Comparison of ENCODE assay signal across 9 cellular contexts in the genomic region with DNA sequence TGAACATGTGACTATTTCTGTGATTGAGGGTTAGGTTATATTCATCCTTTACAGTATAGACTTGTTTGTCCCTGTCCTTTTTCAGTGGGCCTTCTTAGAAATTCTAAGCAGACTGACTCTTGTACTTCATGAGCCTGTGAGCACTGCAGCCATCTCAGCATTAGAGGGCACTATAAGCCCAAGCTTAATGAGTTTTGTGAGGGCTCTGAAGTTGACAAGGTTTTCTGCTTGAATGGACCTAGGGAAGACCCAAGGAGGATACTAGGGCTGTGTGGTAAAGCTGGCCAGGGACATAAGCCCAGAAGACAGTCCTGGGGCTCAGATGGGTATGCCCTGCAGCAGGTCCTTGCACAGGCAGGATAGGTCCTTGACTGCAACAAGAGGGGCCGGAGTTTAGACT.
A peak's percentile ranks its signal among the peaks of the same experiment; 100 is the strongest.
DNase-seq lines count a peak whose midpoint lies in the region; ATAC-seq and TF ChIP-seq lines count a peak whose summit lies in the region.
"Had no signal": no experiment of that assay in that cellular context is flagged by ENCODE, and none has a peak within 500 bp of the region (broad histone marks: within the 10 kb centered on the region; RNA-seq: fewer than 3 reads in every experiment).

No MANE protein-coding gene starts in this region.

- H3K4me1 ChIP-seq in ascending aorta (no peaks in the 10 kb centered on the region), right cardiac atrium (ENCODE audit: control insufficient read depth, insufficient read depth, low read length) (no peaks in the 10 kb centered on the region)

- H3K27ac ChIP-seq in ascending aorta (no peak overlapping the region), right cardiac atrium (ENCODE audit: low read length) (no peak overlapping the region)

- TF ChIP-seq CTCF in GM10266 (IDR thresholded peaks at IDR 0.05; ENCODE audit: control insufficient read depth, insufficient read depth, low read depth, missing control alignments) (peak; percentile 9), kidney epithelial cell (IDR thresholded peaks at IDR 0.05; ENCODE audit: insufficient read depth, low read length, poor library complexity, severe bottlenecking) (peak; percentile 21), ascending aorta (IDR thresholded peaks at IDR 0.05) (no peak)

- peak; percentile 6 for DNase-seq in GM10266 (ENCODE audit: extremely low spot score)
- peak; percentile 52 for DNase-seq in RPMI8226
- no peak for DNase-seq in kidney epithelial cell (ENCODE audit: low read depth)
- DNase-seq in ascending aorta (ENCODE audit: low spot score in 2 of 2): no peak
- DNase-seq in KG1 (lab: John Stamatoyannopoulos, UW): no peak
- no peak for DNase-seq in right cardiac atrium
- DNase-seq: activated naive CD8-positive, alpha-beta T cell treated with anti-CD3 and anti-CD28 coated beads, Interleukin-2, amount 50 U/mL, for 24 hours; NCI-H2107 had no signal

- H3K4me3 ChIP-seq in kidney epithelial cell (ENCODE audit: low read depth, low read length) (no peak overlapping the region), ascending aorta (no peak overlapping the region), right cardiac atrium (ENCODE audit: low read length) (no peak overlapping the region)

- WGBS in right cardiac atrium: 86% methylated on average over 1 of the region's 1 CpG

- no peaks in the 10 kb centered on the region for H3K9me3 ChIP-seq in ascending aorta
- no peaks in the 10 kb centered on the region for H3K9me3 ChIP-seq in right cardiac atrium (ENCODE audit: control insufficient read depth, low read length)

- no peaks in the 10 kb centered on the region for H3K27me3 ChIP-seq in kidney epithelial cell (ENCODE audit: control insufficient read depth, insufficient read depth, low read length)
- no peaks in the 10 kb centered on the region for H3K27me3 ChIP-seq in ascending aorta
- H3K27me3 ChIP-seq in right cardiac atrium (ENCODE audit: control insufficient read depth, insufficient read depth): no peaks in the 10 kb centered on the region

- H3K36me3 ChIP-seq in kidney epithelial cell (ENCODE audit: control insufficient read depth, insufficient read depth, low read length): no peaks in the 10 kb centered on the region
- H3K36me3 ChIP-seq in ascending aorta: no peaks in the 10 kb centered on the region

- ATAC-seq in HG03039 (IDR thresholded peaks at IDR 0.05; ENCODE audit: unreplicated experiment) (peak; percentile 42), right cardiac atrium (no peak)
- ATAC-seq: activated naive CD8-positive, alpha-beta T cell treated with anti-CD3 and anti-CD28 coated beads, Interleukin-2, amount 50 U/mL, for 24 hours had no signal

- intact Hi-C loops in ascending aorta (cut with DNase I): no loop called here
- intact Hi-C loops in right cardiac atrium (cut with DNase I): no loop called here

Comparison
In these comparisons a context has a peak if more than half of its experiments do, and no peak if none do; other contexts are left out.
1. DNase-seq: peak in GM10266 (single experiment) and RPMI8226 (single experiment); none in kidney epithelial cell (single experiment), ascending aorta (0 of 2), KG1 (single experiment) and right cardiac atrium (0 of 3).
2. CTCF ChIP-seq: peak in GM10266 (single experiment) and kidney epithelial cell (single experiment); none in ascending aorta (0 of 3).